15 cellular contexts compared by ENCODE assay signal in the genomic region with DNA sequence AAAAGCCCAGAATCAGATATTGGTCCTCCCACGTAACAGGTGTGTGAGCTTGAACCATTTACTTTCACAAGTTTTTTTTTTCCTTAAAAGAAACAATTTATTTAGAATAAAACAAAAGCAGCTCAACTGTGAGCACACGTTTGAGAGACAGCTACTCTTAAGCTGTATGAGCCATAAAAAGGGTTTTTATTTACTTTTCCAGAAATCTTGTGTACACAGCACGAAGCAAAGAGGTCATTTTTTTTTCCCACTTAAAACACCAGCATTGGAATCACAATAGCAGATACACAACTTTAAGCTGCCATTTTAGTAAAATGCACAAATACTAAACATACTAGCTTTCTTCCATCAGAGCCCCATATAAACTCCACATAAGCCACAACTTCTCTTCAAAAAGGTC. TPM values are rescaled to one million over a fixed set of nuclear protein-coding genes. Genes with fewer than 3 reads are reported as not detected.
DNase-seq lines count a peak whose midpoint lies in the region; ATAC-seq, FAIRE-seq and TF ChIP-seq lines count a peak whose summit lies in the region.
"Had no signal": no experiment of that assay in that cellular context is flagged by ENCODE, and none has a peak within 500 bp of the region (broad histone marks: within the 10 kb centered on the region; RNA-seq: fewer than 3 reads in every experiment).

No MANE protein-coding gene starts in this region.

- H3K4me1 ChIP-seq in liver (ENCODE audit: control insufficient read depth in 4 of 4, insufficient read depth in 4 of 4, low read length in 3 of 4) = peaks cover 0 to 10% (median 6%) of the 10 kb centered on the region in 4 donors

- no peak overlapping the region for H3K9ac ChIP-seq in liver (ENCODE audit: low read depth in 1 of 2, low read length in 2 of 2)

- no peak for FAIRE-seq in urothelium cell line (lab: Jason Lieb, UNC)

- H3K27me3 ChIP-seq in liver (ENCODE audit: control insufficient read depth in 4 of 4, insufficient read depth in 4 of 4, low read length in 3 of 4) = no peaks in the 10 kb centered on the region

- no peak for ATAC-seq in HG03139 (IDR thresholded peaks at IDR 0.05; ENCODE audit: unreplicated experiment)
- no peak for ATAC-seq in HG03039 (IDR thresholded peaks at IDR 0.05; ENCODE audit: unreplicated experiment)
- ATAC-seq: T-cell had no signal

- no peak overlapping the region for H3K4me3 ChIP-seq in liver (ENCODE audit: low read depth in 1 of 3, low read length in 3 of 3)

- DNase-seq in NCI-H345 (lab: John Stamatoyannopoulos, UW) (peak; percentile 18), NCI-H345 treated with DMSO at 0.1 percent for 48 hours (lab: John Stamatoyannopoulos, UW; ENCODE audit: unreplicated experiment) (no peak), NCI-H2029 treated with DMSO at 0.1 percent for 48 hours (lab: John Stamatoyannopoulos, UW) (peak; percentile 46), urothelium cell line (ENCODE audit: low spot score) (no peak)
- DNase-seq: C1 segment of cervical spinal cord, HCEC 1CT, KBM-7, NCI-H187 treated with DMSO at 0.1 percent for 48 hours, NCI-H526, T-cell, T-helper 9 cell had no signal

- TF ChIP-seq CTCF in VCaP (conservative IDR thresholded peaks at IDR 0.05) (no peak), liver (IDR thresholded peaks at IDR 0.05; ENCODE audit: low read depth, low read length, missing input control) (no peak)

- H3K27ac ChIP-seq in VCaP = peak overlapping the region; percentile 43
- no peak overlapping the region for H3K27ac ChIP-seq in liver (ENCODE audit: low read depth in 1 of 2, low read length in 2 of 2)

- TF ChIP-seq RAD21 in liver (IDR thresholded peaks at IDR 0.05) = no peak

- H3K9me3 ChIP-seq in liver (ENCODE audit: control insufficient read depth in 4 of 4, low read length in 3 of 4) = no peaks in the 10 kb centered on the region

- WGBS in liver = 40% methylated on average over 3 of the region's 3 CpGs

- no peaks in the 10 kb centered on the region for H3K36me3 ChIP-seq in liver (ENCODE audit: control insufficient read depth in 4 of 4, insufficient read depth in 3 of 4, low read depth in 1 of 4, low read length in 3 of 4)

TF ChIP-seq in liver, 16 proteins besides CTCF, POLR2A, EP300 and RAD21:
- TF ChIP-seq FOXA2 (IDR thresholded peaks at IDR 0.05) = peak; percentile 72
- TF ChIP-seq HNF4G (IDR thresholded peaks at IDR 0.05) = no peak
- TF ChIP-seq ZBTB33 (IDR thresholded peaks at IDR 0.05) = no peak
- no peak for TF ChIP-seq NR2F2 (IDR thresholded peaks at IDR 0.05)
- peak in 1 of 2 donors; percentile 16 for TF ChIP-seq RXRA (IDR thresholded peaks at IDR 0.05)
- TF ChIP-seq SP1 (IDR thresholded peaks at IDR 0.05) = peak; percentile 14
- TF ChIP-seq EGR1 (IDR thresholded peaks at IDR 0.05; ENCODE audit: low read depth in 2 of 2) = no peak
- no peak for TF ChIP-seq TAF1 (conservative IDR thresholded peaks at IDR 0.05)
- TF ChIP-seq MAX (IDR thresholded peaks at IDR 0.05) = no peak
- TF ChIP-seq HNF4A (conservative IDR thresholded peaks at IDR 0.05) = peak; percentile 21 to 23

RNA-seq across cellular contexts. Expression of gene JAKMIP2, which starts 44.6 kb away (rescaled TPM):
- total RNA-seq in liver = under 1 TPM; 0.23 to 0.25 TPM
- polyA plus RNA-seq in liver = under 1 TPM; 0.06 to 0.38 TPM

Comparison
In these comparisons a context has a peak if more than half of its experiments do, and no peak if none do; other contexts are left out.
1. DNase-seq: peak in NCI-H345 (single experiment) and NCI-H2029 treated with DMSO at 0.1 percent for 48 hours (single experiment); none in NCI-H345 treated with DMSO at 0.1 percent for 48 hours (single experiment) and urothelium cell line (single experiment).